ENCODE assay signal across 20 cellular contexts in the genomic region with DNA sequence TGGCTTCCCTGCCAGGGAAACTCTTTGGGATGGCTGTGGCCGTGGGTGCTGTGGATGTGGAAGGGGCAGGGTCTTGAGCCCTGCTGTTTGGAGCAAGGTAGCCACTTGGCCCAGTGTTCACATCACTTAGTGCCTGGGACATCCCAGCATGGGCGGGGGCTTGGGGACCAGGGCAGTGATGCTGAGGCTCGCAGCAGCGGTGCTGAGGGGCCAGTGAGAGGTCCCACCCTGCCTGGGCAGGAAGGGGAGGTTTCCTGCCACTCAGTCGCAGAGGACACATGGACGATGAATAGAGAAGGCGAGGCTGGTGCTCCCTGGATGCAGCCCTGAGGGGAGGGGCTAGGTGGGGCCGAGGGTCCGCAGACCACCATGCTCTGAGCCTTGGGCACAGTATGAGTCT. TPM values are rescaled to one million over a fixed set of nuclear protein-coding genes. Genes with fewer than 3 reads are reported as not detected.
DNase-seq lines count a peak whose midpoint lies in the region; ATAC-seq and TF ChIP-seq lines count a peak whose summit lies in the region.
"Had no signal": no experiment of that assay in that cellular context is flagged by ENCODE, and none has a peak within 500 bp of the region (broad histone marks: within the 10 kb centered on the region; RNA-seq: fewer than 3 reads in every experiment).

No MANE protein-coding gene starts in this region.

- no peaks in the 10 kb centered on the region for H3K4me1 Mint-ChIP-seq in activated naive CD4-positive, alpha-beta T cell treated with anti-CD3 and anti-CD28 coated beads, Interleukin-2, amount 50 U/mL, for 24 hours
- H3K4me1 Mint-ChIP-seq in activated naive CD4-positive, alpha-beta T cell treated with anti-CD3 and anti-CD28 coated beads, Interleukin-2, amount 10 ng/mL, durations not matched to agents 7 days and 5 days = no peaks in the 10 kb centered on the region
- H3K4me1 Mint-ChIP-seq in immature natural killer cell = peaks cover 16 to 37% of the 10 kb centered on the region in 2 donors
- H3K4me1 Mint-ChIP-seq in stimulated activated memory B cell treated with anti-CD40 and anti-IgM and Interleukin-4, amounts not matched to agents 10 μg/mL and 1 μg/mL and 100 μg/mL, for 72 hours = peaks cover 82% of the 10 kb centered on the region
- H3K4me1 Mint-ChIP-seq in stimulated activated naive CD8-positive, alpha-beta T cell treated with anti-CD3 and anti-CD28 coated beads, Interleukin-15, amount 100 ng/mL, for 72 hours = peaks cover 28% of the 10 kb centered on the region

- CTCF ChIA-PET in activated naive CD4-positive, alpha-beta T cell treated with anti-CD3 and anti-CD28 coated beads, Interleukin-2, amount 10 ng/mL, durations not matched to agents 7 days and 5 days (lab: Charles Lee) = no interaction called here
- CTCF ChIA-PET in RWPE1 (lab: Yijun Ruan, JAX) = no interaction called here

- H3K4me3 ChIP-seq in suprapubic skin = no peak overlapping the region
- H3K4me3 ChIP-seq: HAP-1, MG63 had no signal

- H3K9me3 Mint-ChIP-seq in activated naive CD4-positive, alpha-beta T cell treated with anti-CD3 and anti-CD28 coated beads, Interleukin-2, amount 50 U/mL, for 24 hours = no peaks in the 10 kb centered on the region
- peaks cover 2% of the 10 kb centered on the region for H3K9me3 Mint-ChIP-seq in activated naive CD4-positive, alpha-beta T cell treated with anti-CD3 and anti-CD28 coated beads, Interleukin-2, amount 10 ng/mL, durations not matched to agents 7 days and 5 days
- H3K9me3 Mint-ChIP-seq in immature natural killer cell = no peaks in the 10 kb centered on the region
- no peaks in the 10 kb centered on the region for H3K9me3 Mint-ChIP-seq in stimulated activated memory B cell treated with anti-CD40 and anti-IgM and Interleukin-4, amounts not matched to agents 10 μg/mL and 1 μg/mL and 100 μg/mL, for 72 hours
- H3K9me3 Mint-ChIP-seq in stimulated activated naive CD8-positive, alpha-beta T cell treated with anti-CD3 and anti-CD28 coated beads, Interleukin-15, amount 100 ng/mL, for 72 hours = no peaks in the 10 kb centered on the region
- H3K9me3 Mint-ChIP-seq: CD4-positive, alpha-beta T cell; HFFc6 had no signal

- H3K4me3 Mint-ChIP-seq in activated naive CD4-positive, alpha-beta T cell treated with anti-CD3 and anti-CD28 coated beads, Interleukin-2, amount 50 U/mL, for 24 hours = no peak overlapping the region
- H3K4me3 Mint-ChIP-seq in activated naive CD4-positive, alpha-beta T cell treated with anti-CD3 and anti-CD28 coated beads, Interleukin-2, amount 10 ng/mL, durations not matched to agents 7 days and 5 days = no peak overlapping the region
- peak overlapping the region in 2 of 5 donors; percentile 21 to 33 for H3K4me3 Mint-ChIP-seq in immature natural killer cell
- peak overlapping the region; percentile 28 for H3K4me3 Mint-ChIP-seq in stimulated activated memory B cell treated with anti-CD40 and anti-IgM and Interleukin-4, amounts not matched to agents 10 μg/mL and 1 μg/mL and 100 μg/mL, for 72 hours
- H3K4me3 Mint-ChIP-seq in stimulated activated naive CD8-positive, alpha-beta T cell treated with anti-CD3 and anti-CD28 coated beads, Interleukin-15, amount 100 ng/mL, for 72 hours = no peak overlapping the region
- H3K4me3 Mint-ChIP-seq: CD4-positive, alpha-beta T cell; HFFc6 had no signal

- no peaks in the 10 kb centered on the region for H3K36me3 ChIP-seq in suprapubic skin
- H3K36me3 ChIP-seq: HAP-1, MG63 had no signal

- peaks cover 16% of the 10 kb centered on the region for H3K27me3 Mint-ChIP-seq in activated naive CD4-positive, alpha-beta T cell treated with anti-CD3 and anti-CD28 coated beads, Interleukin-2, amount 50 U/mL, for 24 hours
- H3K27me3 Mint-ChIP-seq in activated naive CD4-positive, alpha-beta T cell treated with anti-CD3 and anti-CD28 coated beads, Interleukin-2, amount 10 ng/mL, durations not matched to agents 7 days and 5 days = peaks cover 73% of the 10 kb centered on the region
- H3K27me3 Mint-ChIP-seq in immature natural killer cell (ENCODE audit: low read depth in 3 of 3) = peaks cover 0 to 3% (median 2%) of the 10 kb centered on the region in 3 donors
- no peaks in the 10 kb centered on the region for H3K27me3 Mint-ChIP-seq in stimulated activated memory B cell treated with anti-CD40 and anti-IgM and Interleukin-4, amounts not matched to agents 10 μg/mL and 1 μg/mL and 100 μg/mL, for 72 hours
- peaks cover 83% of the 10 kb centered on the region for H3K27me3 Mint-ChIP-seq in stimulated activated naive CD8-positive, alpha-beta T cell treated with anti-CD3 and anti-CD28 coated beads, Interleukin-15, amount 100 ng/mL, for 72 hours

- H3K27me3 ChIP-seq in suprapubic skin = peaks cover 84% of the 10 kb centered on the region
- H3K27me3 ChIP-seq: MG63 had no signal

- no peak for ATAC-seq in stimulated activated memory B cell treated with anti-CD40 and anti-IgM and Interleukin-4, amounts not matched to agents 10 μg/mL and 1 μg/mL and 100 μg/mL, for 72 hours
- no peak for ATAC-seq in stimulated activated naive CD8-positive, alpha-beta T cell treated with anti-CD3 and anti-CD28 coated beads, Interleukin-15, amount 100 ng/mL, for 72 hours

- no peak for TF ChIP-seq EP300 in suprapubic skin (IDR thresholded peaks at IDR 0.05)

- POLR2A ChIA-PET in RWPE1 (lab: Yijun Ruan, JAX; ENCODE audit: low non-redundant PET) = no interaction called here

- H3K27ac ChIP-seq in RWPE1 (peak overlapping the region; percentile 34), suprapubic skin (no peak overlapping the region)
- H3K27ac ChIP-seq: 22Rv1 had no signal

- H3K4me1 ChIP-seq in suprapubic skin = peaks cover 20% of the 10 kb centered on the region
- H3K4me1 ChIP-seq: HAP-1 had no signal

- H3K27ac Mint-ChIP-seq in activated naive CD4-positive, alpha-beta T cell treated with anti-CD3 and anti-CD28 coated beads, Interleukin-2, amount 50 U/mL, for 24 hours = peak overlapping the region; percentile 65
- no peak overlapping the region for H3K27ac Mint-ChIP-seq in activated naive CD4-positive, alpha-beta T cell treated with anti-CD3 and anti-CD28 coated beads, Interleukin-2, amount 10 ng/mL, durations not matched to agents 7 days and 5 days
- H3K27ac Mint-ChIP-seq in immature natural killer cell = peak overlapping the region in 4 of 6 donors; percentile 33 to 40 (median 37)
- peak overlapping the region; percentile 73 for H3K27ac Mint-ChIP-seq in stimulated activated memory B cell treated with anti-CD40 and anti-IgM and Interleukin-4, amounts not matched to agents 10 μg/mL and 1 μg/mL and 100 μg/mL, for 72 hours
- no peak overlapping the region for H3K27ac Mint-ChIP-seq in stimulated activated naive CD8-positive, alpha-beta T cell treated with anti-CD3 and anti-CD28 coated beads, Interleukin-15, amount 100 ng/mL, for 72 hours
- H3K27ac Mint-ChIP-seq: CD4-positive, alpha-beta T cell; HFFc6 had no signal

- no peaks in the 10 kb centered on the region for H3K9me3 ChIP-seq in suprapubic skin
- H3K9me3 ChIP-seq: HAP-1, MG63 had no signal

- TF ChIP-seq CTCF in RWPE1 (conservative IDR thresholded peaks at IDR 0.05; ENCODE audit: low read depth) (no peak), suprapubic skin (IDR thresholded peaks at IDR 0.05) (no peak)

- H3K36me3 Mint-ChIP-seq in activated naive CD4-positive, alpha-beta T cell treated with anti-CD3 and anti-CD28 coated beads, Interleukin-2, amount 50 U/mL, for 24 hours = no peaks in the 10 kb centered on the region
- H3K36me3 Mint-ChIP-seq in activated naive CD4-positive, alpha-beta T cell treated with anti-CD3 and anti-CD28 coated beads, Interleukin-2, amount 10 ng/mL, durations not matched to agents 7 days and 5 days = no peaks in the 10 kb centered on the region
- peaks cover 0 to 5% (median 5%) of the 10 kb centered on the region in 3 donors for H3K36me3 Mint-ChIP-seq in immature natural killer cell
- peaks cover 25% of the 10 kb centered on the region for H3K36me3 Mint-ChIP-seq in stimulated activated memory B cell treated with anti-CD40 and anti-IgM and Interleukin-4, amounts not matched to agents 10 μg/mL and 1 μg/mL and 100 μg/mL, for 72 hours

- TF ChIP-seq POLR2A in suprapubic skin (IDR thresholded peaks at IDR 0.05) = no peak

- DNase-seq in activated naive CD4-positive, alpha-beta T cell treated with anti-CD3 and anti-CD28 coated beads, Interleukin-2, amount 10 ng/mL, durations not matched to agents 7 days and 5 days = no peak
- DNase-seq in RWPE1 (ENCODE audit: low spot score) (no peak), immature natural killer cell (no peak), mucosa of gallbladder (ENCODE audit: low spot score) (no peak), suprapubic skin (ENCODE audit: low spot score in 2 of 2) (no peak)
- no peak for DNase-seq in stimulated activated naive CD8-positive, alpha-beta T cell treated with anti-CD3 and anti-CD28 coated beads, Interleukin-15, amount 100 ng/mL, for 72 hours
- DNase-seq: CD4-positive, alpha-beta T cell; HFFc6; KG1; MG63; NCI-H2029 treated with DMSO at 0.1 percent for 48 hours; NCI-H446 treated with DMSO at 0.1 percent for 48 hours; NK-92 treated with Interleukin-12 subunit alpha and Interleukin-12 subunit beta, amount 100 ng/mL, for 24 hours; RPMI8226; SHP77 treated with DMSO at 0.1 percent for 48 hours had no signal

- WGBS in suprapubic skin = 56% methylated on average over 5 of the region's 9 CpGs

RNA-seq across cellular contexts. Expression of a gene that starts 25.7 kb away (rescaled TPM):
- 1 to 10 TPM in 2 of 3 donors, not detected in 1; 4.2 to 4.8 TPM for polyA plus RNA-seq in immature natural killer cell
- total RNA-seq in mucosa of gallbladder (7.4 TPM), suprapubic skin (10 to 100 TPM in 1 of 4 donors, 1 to 10 TPM in 3; 1.7 to 11.2 (median 2.6) TPM)
- total RNA-seq: CD4-positive, alpha-beta T cell; HFFc6 had no signal
- polyA plus RNA-seq: BJ had no signal

RNA-seq across cellular contexts. Expression of a gene that starts 43.4 kb away (rescaled TPM):
- 100 to 1,000 TPM in 2 of 3 donors, 10 to 100 TPM in 1; 98.7 to 185 (median 148) TPM for polyA plus RNA-seq in immature natural killer cell
- total RNA-seq in mucosa of gallbladder (227 TPM), suprapubic skin (100 to 1,000 TPM in 2 of 4 donors, 10 to 100 TPM in 2; 88.8 to 114 (median 95.5) TPM)

RNA-seq across cellular contexts. Expression of a gene that starts 47.0 kb away (rescaled TPM):
- not detected for polyA plus RNA-seq in immature natural killer cell
- 1.9 TPM for total RNA-seq in mucosa of gallbladder
- total RNA-seq in suprapubic skin = not detected
- polyA plus RNA-seq: BJ had no signal

Comparison
In these comparisons a context has a peak if more than half of its experiments do, and no peak if none do; other contexts are left out.
1. H3K27ac Mint-ChIP-seq: peak in activated naive CD4-positive, alpha-beta T cell treated with anti-CD3 and anti-CD28 coated beads, Interleukin-2, amount 50 U/mL, for 24 hours (single experiment), immature natural killer cell (4 of 6) and stimulated activated memory B cell treated with anti-CD40 and anti-IgM and Interleukin-4, amounts not matched to agents 10 μg/mL and 1 μg/mL and 100 μg/mL, for 72 hours (single experiment); none in activated naive CD4-positive, alpha-beta T cell treated with anti-CD3 and anti-CD28 coated beads, Interleukin-2, amount 10 ng/mL, durations not matched to agents 7 days and 5 days (single experiment) and stimulated activated naive CD8-positive, alpha-beta T cell treated with anti-CD3 and anti-CD28 coated beads, Interleukin-15, amount 100 ng/mL, for 72 hours (0 of 2).